ENCODE assay signal across 12 cellular contexts in the genomic region with DNA sequence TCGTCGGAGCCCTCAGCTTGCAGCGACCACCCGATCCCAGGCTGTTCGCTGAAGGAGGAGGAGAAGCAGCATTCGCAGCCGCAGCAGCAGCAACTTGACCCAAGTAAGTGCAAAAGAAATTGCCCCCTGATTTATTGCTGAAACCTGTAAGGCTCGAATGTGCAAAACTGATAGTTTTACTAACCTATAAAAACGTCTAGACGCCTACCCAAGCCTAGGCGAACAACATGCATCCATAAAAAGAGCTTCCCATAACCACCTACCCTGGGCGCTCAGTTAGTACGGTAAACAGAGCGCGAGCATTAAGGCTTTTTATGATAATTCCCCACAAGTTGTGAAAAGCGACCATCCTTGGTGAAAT. TPM values are rescaled to one million over a fixed set of nuclear protein-coding genes. Genes with fewer than 3 reads are reported as not detected.
A peak's percentile ranks its signal among the peaks of the same experiment; 100 is the strongest.
DNase-seq lines count a peak whose midpoint lies in the region; ATAC-seq and TF ChIP-seq lines count a peak whose summit lies in the region.
"Had no signal": no experiment of that assay in that cellular context is flagged by ENCODE, and none has a peak within 500 bp of the region (broad histone marks: within the 10 kb centered on the region; RNA-seq: fewer than 3 reads in every experiment).

No MANE protein-coding gene starts in this region.

- no peaks in the 10 kb centered on the region for H3K36me3 ChIP-seq in OCI-LY7 (ENCODE audit: insufficient read depth, low read length)

- H3K4me1 Mint-ChIP-seq in stimulated activated naive CD8-positive, alpha-beta T cell treated with anti-CD3 and anti-CD28 coated beads, Interleukin-15, Interleukin-2, amounts not matched to agents 100 ng/mL and 50 ng/mL, for 24 hours (ENCODE audit: low read depth): peaks cover 14% of the 10 kb centered on the region
- peaks cover 69% of the 10 kb centered on the region for H3K4me1 Mint-ChIP-seq in nephron progenitor cell

- H3K9me3 Mint-ChIP-seq in stimulated activated naive CD8-positive, alpha-beta T cell treated with anti-CD3 and anti-CD28 coated beads, Interleukin-15, Interleukin-2, amounts not matched to agents 100 ng/mL and 50 ng/mL, for 24 hours: peaks cover 3% of the 10 kb centered on the region
- no peaks in the 10 kb centered on the region for H3K9me3 Mint-ChIP-seq in nephron progenitor cell

- no peaks in the 10 kb centered on the region for H4K20me1 ChIP-seq in OCI-LY7 (ENCODE audit: insufficient read depth, low read length)

- peak overlapping the region; percentile 23 for H3K4me3 Mint-ChIP-seq in stimulated activated naive CD8-positive, alpha-beta T cell treated with anti-CD3 and anti-CD28 coated beads, Interleukin-15, Interleukin-2, amounts not matched to agents 100 ng/mL and 50 ng/mL, for 24 hours
- H3K4me3 Mint-ChIP-seq in nephron progenitor cell: peak overlapping the region; percentile 95

- BruUV-seq in OCI-LY7 (replicated peaks; lab: Mats Ljungman, UMichigan): no TSS peak

- peak overlapping the region; percentile 45 for H3K27ac Mint-ChIP-seq in stimulated activated naive CD8-positive, alpha-beta T cell treated with anti-CD3 and anti-CD28 coated beads, Interleukin-15, Interleukin-2, amounts not matched to agents 100 ng/mL and 50 ng/mL, for 24 hours
- H3K27ac Mint-ChIP-seq in nephron progenitor cell: peak overlapping the region; percentile 100

- peak overlapping the region; percentile 75 for H3K4me3 ChIP-seq in coronary artery
- H3K4me3 ChIP-seq in OCI-LY7 (ENCODE audit: low read depth, low read length, poor library complexity, severe bottlenecking): no peak overlapping the region

- peaks cover 83% of the 10 kb centered on the region for H3K27me3 Mint-ChIP-seq in stimulated activated naive CD8-positive, alpha-beta T cell treated with anti-CD3 and anti-CD28 coated beads, Interleukin-15, Interleukin-2, amounts not matched to agents 100 ng/mL and 50 ng/mL, for 24 hours
- peaks cover 11% of the 10 kb centered on the region for H3K27me3 Mint-ChIP-seq in nephron progenitor cell (ENCODE audit: low read depth, poor library complexity)

- H3K79me2 ChIP-seq in OCI-LY7 (ENCODE audit: insufficient read depth, low read depth, low read length): no peaks in the 10 kb centered on the region

- DNase-seq in stimulated activated naive CD8-positive, alpha-beta T cell treated with anti-CD3 and anti-CD28 coated beads, Interleukin-15, Interleukin-2, amounts not matched to agents 100 U/mL and 50 U/mL, for 24 hours: no peak
- DNase-seq in coronary artery (ENCODE audit: low spot score) (no peak), nephron progenitor cell (no peak), OCI-LY7 (ENCODE audit: low spot score) (no peak), hypothalamus (lab: John Stamatoyannopoulos, UW) (no peak), SKM-1 (lab: John Stamatoyannopoulos, UW; ENCODE audit: unreplicated experiment) (no peak), mucosa of gallbladder (ENCODE audit: low spot score) (no peak)
- DNase-seq: NCI-H1092 treated with DMSO at 0.1 percent for 48 hours; NCI-H748 treated with DMSO at 0.1 percent for 48 hours; stimulated activated CD4-positive, alpha-beta T cell treated with anti-CD3 and anti-CD28 coated beads, Interleukin-12 subunit alpha, Interleukin-12 subunit beta, amount 100 ng/mL, for 4 hours; T1000 had no signal

- no peaks in the 10 kb centered on the region for H3K9me3 ChIP-seq in OCI-LY7 (ENCODE audit: low read length)

- no peak overlapping the region for H3K4me2 ChIP-seq in OCI-LY7 (ENCODE audit: low read length)

- POLR2A ChIA-PET in OCI-LY7 (lab: Charles Lee): no interaction called here

- no peak for TF ChIP-seq CTCF in coronary artery (IDR thresholded peaks at IDR 0.05)
- TF ChIP-seq CTCF in nephron progenitor cell (IDR thresholded peaks at IDR 0.05): no peak
- no peak for TF ChIP-seq CTCF in OCI-LY7 (conservative IDR thresholded peaks at IDR 0.05; ENCODE audit: low read length)

- no peak overlapping the region for H3K27ac ChIP-seq in coronary artery
- no peak overlapping the region for H3K27ac ChIP-seq in OCI-LY7 (ENCODE audit: low read depth, low read length, poor library complexity, severe bottlenecking)

- H3K36me3 Mint-ChIP-seq in stimulated activated naive CD8-positive, alpha-beta T cell treated with anti-CD3 and anti-CD28 coated beads, Interleukin-15, Interleukin-2, amounts not matched to agents 100 ng/mL and 50 ng/mL, for 24 hours (ENCODE audit: low read depth): peaks cover 4% of the 10 kb centered on the region
- H3K36me3 Mint-ChIP-seq in nephron progenitor cell (ENCODE audit: low read depth): peaks cover 13% of the 10 kb centered on the region

- H3K9me2 ChIP-seq in OCI-LY7 (ENCODE audit: insufficient read depth, low read length): no peaks in the 10 kb centered on the region

- CTCF ChIA-PET in OCI-LY7 (lab: Charles Lee; ENCODE audit: unreplicated experiment): no interaction called here

- ATAC-seq in stimulated activated naive CD8-positive, alpha-beta T cell treated with anti-CD3 and anti-CD28 coated beads, Interleukin-15, Interleukin-2, amounts not matched to agents 100 U/mL and 50 U/mL, for 24 hours: no peak

- no peaks in the 10 kb centered on the region for H3K4me1 ChIP-seq in OCI-LY7 (ENCODE audit: insufficient read depth, low read length, poor library complexity, severe bottlenecking)

- intact Hi-C loops in OCI-LY7 (cut with micrococcal nuclease; ENCODE audit: unreplicated experiment): no loop called here

- no peak overlapping the region for H2AFZ ChIP-seq in OCI-LY7 (ENCODE audit: low read length)

RNA-seq across cellular contexts. Expression of gene HOXD9, which starts 0.9 kb away (rescaled TPM):
- not detected in 2 replicates for total RNA-seq in OCI-LY7 (2014; rRNA removed; shearing (Covaris generic))
- total RNA-seq in OCI-LY7 (2022) (not detected in 2 replicates), mucosa of gallbladder (0.66 TPM)

RNA-seq across cellular contexts. Expression of gene HOXD8, which starts 6.0 kb away (rescaled TPM):
- not detected in 2 replicates for total RNA-seq in OCI-LY7 (2014; rRNA removed; shearing (Covaris generic))
- total RNA-seq in OCI-LY7 (2022) (not detected in 2 replicates), mucosa of gallbladder (1.7 TPM)

RNA-seq across cellular contexts. Expression of gene HOXD10, which starts 6.9 kb away (rescaled TPM):
- total RNA-seq in OCI-LY7 (2014; rRNA removed; shearing (Covaris generic)): not detected in 2 replicates
- total RNA-seq in OCI-LY7 (2022) (not detected in 2 replicates), mucosa of gallbladder (not detected)

RNA-seq across cellular contexts. Expression of gene HOXD11, which starts 16.4 kb away (rescaled TPM):
- total RNA-seq in OCI-LY7 (2014; rRNA removed; shearing (Covaris generic)): not detected in 2 replicates
- not detected in 2 replicates for total RNA-seq in OCI-LY7 (2022)
- total RNA-seq in mucosa of gallbladder: not detected

RNA-seq across cellular contexts. Expression of gene HOXD12, which starts 23.9 kb away (rescaled TPM):
- total RNA-seq in OCI-LY7 (2014; rRNA removed; shearing (Covaris generic)): not detected in 2 replicates
- total RNA-seq in OCI-LY7 (2022): 0.25 TPM in 1 of 2 replicates, not detected in the other
- not detected for total RNA-seq in mucosa of gallbladder
